ENCODE assay signal across 17 cellular contexts in the genomic region with DNA sequence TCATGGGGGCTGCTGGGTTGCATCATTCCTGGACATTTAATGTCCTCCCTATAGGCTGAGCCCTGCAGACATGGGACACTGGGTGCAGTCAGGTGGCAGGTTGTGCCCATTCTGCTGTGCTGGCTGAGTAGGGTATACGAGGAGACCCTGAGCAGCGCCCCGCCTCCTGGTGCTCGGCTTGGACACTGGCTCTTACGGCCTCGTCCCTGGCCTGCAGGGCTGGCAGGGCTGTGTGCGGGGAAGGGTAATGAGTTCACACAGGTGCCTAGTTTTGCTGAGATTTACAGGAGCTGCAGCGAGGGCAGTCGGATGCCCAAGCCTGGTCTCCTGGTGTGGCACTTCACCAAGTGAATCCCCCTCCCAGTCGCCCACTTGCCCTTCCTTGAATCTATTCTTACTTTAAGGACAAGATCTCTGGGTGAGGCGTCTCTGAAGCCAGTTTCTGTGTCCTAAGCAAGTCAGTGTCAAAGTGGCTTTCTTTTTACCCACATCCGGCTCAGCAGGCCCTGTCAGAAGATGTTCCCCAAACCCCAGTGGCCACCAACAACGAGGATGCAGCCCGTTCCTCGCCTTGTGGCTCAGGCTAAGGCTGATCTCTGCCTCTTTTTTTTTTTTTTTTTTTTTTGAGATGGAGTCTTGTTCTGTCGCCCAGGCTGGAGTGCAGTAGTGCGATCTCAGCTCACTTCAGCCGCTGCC.
A peak's percentile ranks its signal among the peaks of the same experiment; 100 is the strongest.
DNase-seq lines count a peak whose midpoint lies in the region; ATAC-seq and TF ChIP-seq lines count a peak whose summit lies in the region.
"Had no signal": no experiment of that assay in that cellular context is flagged by ENCODE, and none has a peak within 500 bp of the region (broad histone marks: within the 10 kb centered on the region; RNA-seq: fewer than 3 reads in every experiment).

No MANE protein-coding gene starts in this region.

- WGBS in heart right ventricle, 2 donors = 86 to 93% methylated on average over 18 of the region's 18 CpGs
- 93 to 94% methylated on average over 18 of the region's 18 CpGs for WGBS in thyroid gland, 2 donors

- DNase-seq in heart right ventricle = no peak
- DNase-seq in left ventricle myocardium superior = no peak
- DNase-seq in MV-4-11 (lab: John Stamatoyannopoulos, UW) = peak; percentile 92
- DNase-seq in coronary artery (ENCODE audit: low spot score) = no peak
- DNase-seq in thyroid gland = no peak
- no peak for DNase-seq in SIG-M5 treated with dmso at 0.1 percent for 504 hours (lab: John Stamatoyannopoulos, UW; ENCODE audit: unreplicated experiment)
- DNase-seq in ureter (ENCODE audit: low spot score) = no peak
- no peak for DNase-seq in NCI-H1930 (lab: John Stamatoyannopoulos, UW)
- DNase-seq: activated CD4-positive, CD25-positive, alpha-beta regulatory T cell; amniotic stem cell; dermis blood vessel endothelial cell; GOT3; NCI-H1436; NCI-H2171; NCI-H526; T1000 had no signal

- no peak for ATAC-seq in heart right ventricle
- ATAC-seq in left ventricle myocardium superior = no peak

- no peak for TF ChIP-seq POLR2A in thyroid gland (IDR thresholded peaks at IDR 0.05)

- TF ChIP-seq CTCF in heart right ventricle (IDR thresholded peaks at IDR 0.05) = no peak
- no peak for TF ChIP-seq CTCF in coronary artery (IDR thresholded peaks at IDR 0.05)
- no peak for TF ChIP-seq CTCF in thyroid gland (IDR thresholded peaks at IDR 0.05)

- H3K36me3 ChIP-seq in heart right ventricle = peaks cover 0 to 6% (median 0%) of the 10 kb centered on the region in 9 donors
- H3K36me3 ChIP-seq in thyroid gland = no peaks in the 10 kb centered on the region
- H3K36me3 ChIP-seq: right atrium auricular region had no signal

- no peaks in the 10 kb centered on the region for H3K9me3 ChIP-seq in heart right ventricle
- H3K9me3 ChIP-seq in thyroid gland = no peaks in the 10 kb centered on the region
- H3K9me3 ChIP-seq: right atrium auricular region had no signal

- intact Hi-C loops in heart right ventricle (cut with DNase I) = loop anchor here in 6 of 10 donors (5.0 to 10.0 kb wide), 5 partner anchors 33 to 105 kb away; a partner anchor contains a TSS
- intact Hi-C loops in left ventricle myocardium superior (cut with micrococcal nuclease) = no loop called here
- intact Hi-C loops in thyroid gland (cut with DNase I) = loop anchor here (10.0 kb wide), 1 partner anchor 75 kb away; a partner anchor contains a TSS

- no peaks in the 10 kb centered on the region for H3K27me3 ChIP-seq in heart right ventricle
- no peaks in the 10 kb centered on the region for H3K27me3 ChIP-seq in thyroid gland
- H3K27me3 ChIP-seq: right atrium auricular region had no signal

- H3K4me3 ChIP-seq in heart right ventricle (no peak overlapping the region), coronary artery (no peak overlapping the region), thyroid gland (replicated peaks in 1 of 3) (no peak overlapping the region)
- H3K4me3 ChIP-seq: right atrium auricular region had no signal

- H3K27ac ChIP-seq in heart right ventricle (peak overlapping the region in 6 of 10 donors; percentile 26 to 70 (median 43)), coronary artery (peak overlapping the region; percentile 66 to 84), thyroid gland (peak overlapping the region in 2 of 3 donors; percentile 39 to 41)

- H3K4me1 ChIP-seq in heart right ventricle (peaks cover 11 to 54% (median 30%) of the 10 kb centered on the region in 9 donors), thyroid gland (peaks cover 22 to 33% of the 10 kb centered on the region in 2 donors)
